Comparison of ENCODE assay signal across 8 cellular contexts in genomic region chr9:124480621-124480981, GRCh38.
DNase-seq lines count a peak whose midpoint lies in the region; ATAC-seq and TF ChIP-seq lines count a peak whose summit lies in the region.

No MANE protein-coding gene starts in this region.

- DNase-seq in AG08396 (ENCODE audit: low spot score), result peak; percentile 75
- DNase-seq in GM19240 (ENCODE audit: insufficient read length, low spot score), result peak; percentile 84
- DNase-seq in OCI-M1 (lab: John Stamatoyannopoulos, UW), result peak; percentile 48
- peak; percentile 4 to 44 for DNase-seq in foreskin fibroblast
- DNase-seq in activated CD4-positive, alpha-beta T cell treated with anti-CD3 and anti-CD28 coated beads for 1 hour, result no peak
- no peak for DNase-seq in CD1c-positive myeloid dendritic cell (ENCODE audit: extremely low spot score)

- no peak for ATAC-seq in GM18520 (IDR thresholded peaks at IDR 0.05; ENCODE audit: unreplicated experiment)
- ATAC-seq in GM21447 (IDR thresholded peaks at IDR 0.05; ENCODE audit: unreplicated experiment), result no peak

- TF ChIP-seq CTCF in foreskin fibroblast (IDR thresholded peaks at IDR 0.05; ENCODE audit: low read depth, low read length), result peak; percentile 44

- H3K4me3 ChIP-seq in foreskin fibroblast (ENCODE audit: low read depth in 1 of 2, low read length in 2 of 2), result no peak overlapping the region

Comparison
In these comparisons a context has a peak if more than half of its experiments do, and no peak if none do; other contexts are left out.
1. DNase-seq: peak in AG08396 (single experiment), GM19240 (single experiment), OCI-M1 (single experiment) and foreskin fibroblast (2 of 2); none in activated CD4-positive, alpha-beta T cell treated with anti-CD3 and anti-CD28 coated beads for 1 hour (single experiment) and CD1c-positive myeloid dendritic cell (single experiment).